ENCODE assay signal across 36 cellular contexts in genomic region chr6:1233924-1234323, GRCh38.
"Had no signal": no experiment of that assay in that cellular context is flagged by ENCODE, and none has a peak within 500 bp of the region (broad histone marks: within the 10 kb centered on the region; RNA-seq: fewer than 3 reads in every experiment).

No MANE protein-coding gene starts in this region.

- H3K4me3 ChIP-seq: adrenal gland, ascending aorta, breast epithelium, cardiac muscle cell, coronary artery, dorsolateral prefrontal cortex, esophagus squamous epithelium, gastroesophageal sphincter had no signal

- DNase-seq: activated CD4-positive, alpha-beta memory T cell treated with anti-CD3 and anti-CD28 coated beads for 36 hours; activated CD4-positive, alpha-beta T cell treated with anti-CD3 and anti-CD28 coated beads for 36 hours; activated CD4-positive, alpha-beta T cell treated with anti-CD3 and anti-CD28 coated beads, Interleukin-2, amount 10 ng/mL, durations not matched to agents 24 days and 14 days; activated CD4-positive, CD25-positive, alpha-beta regulatory T cell; activated CD4-positive, CD25-positive, alpha-beta regulatory T cell treated with anti-CD3 and anti-CD28 coated beads, Interleukin-2, amount 50 U/mL, for 72 hours; activated CD8-positive, alpha-beta memory T cell treated with anti-CD3 and anti-CD28 coated beads, Interleukin-2, amount 10 ng/mL, durations not matched to agents 7 days and 5 days; activated CD8-positive, alpha-beta memory T cell treated with anti-CD3 and anti-CD28 coated beads, Interleukin-2, amount 50 U/mL, for 4 hours; activated CD8-positive, alpha-beta T cell treated with anti-CD3 and anti-CD28 coated beads, Interleukin-2, amount 10 ng/mL, durations not matched to agents 7 days and 5 days; activated effector memory CD4-positive, alpha-beta T cell treated with anti-CD3 and anti-CD28 coated beads, Interleukin-2, amount 50 U/mL, for 16 hours; activated naive CD4-positive, alpha-beta T cell treated with anti-CD3 and anti-CD28 coated beads for 36 hours; activated naive CD8-positive, alpha-beta T cell treated with anti-CD3 and anti-CD28 coated beads for 36 hours; activated naive CD8-positive, alpha-beta T cell treated with anti-CD3 and anti-CD28 coated beads, Interleukin-2, amount 50 U/mL, for 24 hours; activated T-cell treated with anti-CD3 and anti-CD28 coated beads, Interleukin-2, amount 50 U/mL, for 1 hour; activated T-cell treated with anti-CD3 and anti-CD28 coated beads, Interleukin-2, amount 50 U/mL, for 48 hours; adrenal gland; dorsolateral prefrontal cortex; effector memory CD4-positive, alpha-beta T cell; erythroblast; esophagus squamous epithelium; foreskin melanocyte; SW 1271; T-cell; T1000 had no signal

- H3K27me3 ChIP-seq: adrenal gland, ascending aorta, esophagus squamous epithelium had no signal

- H3K36me3 ChIP-seq: adrenal gland, ascending aorta, breast epithelium, cardiac muscle cell, esophagus squamous epithelium, gastroesophageal sphincter had no signal

- H3K4me1 Mint-ChIP-seq: activated CD4-positive, alpha-beta T cell treated with anti-CD3 and anti-CD28 coated beads for 36 hours; activated CD4-positive, alpha-beta T cell treated with anti-CD3 and anti-CD28 coated beads, Interleukin-2, amount 10 ng/mL, durations not matched to agents 24 days and 14 days; activated CD8-positive, alpha-beta memory T cell treated with anti-CD3 and anti-CD28 coated beads, Interleukin-2, amount 10 ng/mL, durations not matched to agents 7 days and 5 days; activated naive CD4-positive, alpha-beta T cell treated with anti-CD3 and anti-CD28 coated beads, Interleukin-2, amount 50 U/mL, for 24 hours; activated naive CD8-positive, alpha-beta T cell treated with anti-CD3 and anti-CD28 coated beads for 36 hours; activated naive CD8-positive, alpha-beta T cell treated with anti-CD3 and anti-CD28 coated beads, Interleukin-2, amount 50 U/mL, for 24 hours; brain; central memory CD8-positive, alpha-beta T cell; T-cell had no signal

- ATAC-seq: activated CD4-positive, alpha-beta T cell treated with anti-CD3 and anti-CD28 coated beads for 36 hours; activated CD8-positive, alpha-beta memory T cell treated with anti-CD3 and anti-CD28 coated beads, Interleukin-2, amount 10 ng/mL, durations not matched to agents 7 days and 5 days; activated CD8-positive, alpha-beta T cell treated with anti-CD3 and anti-CD28 coated beads, Interleukin-2, amount 10 ng/mL, durations not matched to agents 7 days and 5 days; activated naive CD8-positive, alpha-beta T cell treated with anti-CD3 and anti-CD28 coated beads, Interleukin-2, amount 50 U/mL, for 24 hours; gastroesophageal sphincter; T-cell had no signal

- H3K27ac Mint-ChIP-seq: activated CD4-positive, alpha-beta memory T cell treated with anti-CD3 and anti-CD28 coated beads for 36 hours; activated CD4-positive, alpha-beta T cell treated with anti-CD3 and anti-CD28 coated beads for 36 hours; activated CD4-positive, alpha-beta T cell treated with anti-CD3 and anti-CD28 coated beads, Interleukin-2, amount 10 ng/mL, durations not matched to agents 24 days and 14 days; activated CD8-positive, alpha-beta memory T cell treated with anti-CD3 and anti-CD28 coated beads, Interleukin-2, amount 10 ng/mL, durations not matched to agents 7 days and 5 days; activated CD8-positive, alpha-beta T cell treated with anti-CD3 and anti-CD28 coated beads, Interleukin-2, amount 10 ng/mL, durations not matched to agents 7 days and 5 days; activated naive CD4-positive, alpha-beta T cell treated with anti-CD3 and anti-CD28 coated beads for 36 hours; activated naive CD4-positive, alpha-beta T cell treated with anti-CD3 and anti-CD28 coated beads, Interleukin-2, amount 50 U/mL, for 24 hours; activated naive CD8-positive, alpha-beta T cell treated with anti-CD3 and anti-CD28 coated beads for 36 hours; activated naive CD8-positive, alpha-beta T cell treated with anti-CD3 and anti-CD28 coated beads, Interleukin-2, amount 50 U/mL, for 24 hours; activated T-helper 1 cell treated with anti-CD3 and anti-CD28 coated beads, Interleukin-12 subunit alpha, Interleukin-12 subunit beta, Interleukin-2, Interleukin-4 antibody, amounts not matched to agents 30 ng/mL and 10 ng/mL and 1 ng/mL, durations not matched to agents 14 hours and 24 hours and 36 hours; activated T-helper 2 cell treated with anti-CD3 and anti-CD28 coated beads, Interferon-gamma antibody, Interleukin-2, Interleukin-4, amounts not matched to agents 10 μg/mL and 5 μg/mL and 100 μg/mL, durations not matched to agents 14 hours and 24 hours and 36 hours; brain; dendritic cell treated with granulocyte-macrophage colony-stimulating factor and Interleukin-4, amounts not matched to agents 40 ng/mL and 50 ng/mL, for 4 days; T-cell; T-helper 1 cell treated with Interleukin-12 subunit alpha and Interleukin-12 subunit beta and Interleukin-4 antibody, amounts not matched to agents 30 μg/mL and 1 μg/mL, for 36 hours; T-helper 2 cell treated with Interferon-gamma antibody and Interleukin-4, amounts not matched to agents 5 μg/mL and 100 μg/mL, for 36 hours had no signal

- H3K9me3 ChIP-seq: adrenal gland, ascending aorta, breast epithelium, esophagus squamous epithelium, gastroesophageal sphincter had no signal

- H3K4me3 Mint-ChIP-seq: activated CD4-positive, alpha-beta memory T cell treated with anti-CD3 and anti-CD28 coated beads for 36 hours; activated CD4-positive, alpha-beta T cell treated with anti-CD3 and anti-CD28 coated beads for 36 hours; activated CD4-positive, alpha-beta T cell treated with anti-CD3 and anti-CD28 coated beads, Interleukin-2, amount 10 ng/mL, durations not matched to agents 24 days and 14 days; activated CD8-positive, alpha-beta memory T cell treated with anti-CD3 and anti-CD28 coated beads, Interleukin-2, amount 10 ng/mL, durations not matched to agents 7 days and 5 days; activated CD8-positive, alpha-beta T cell treated with anti-CD3 and anti-CD28 coated beads, Interleukin-2, amount 10 ng/mL, durations not matched to agents 7 days and 5 days; activated naive CD4-positive, alpha-beta T cell treated with anti-CD3 and anti-CD28 coated beads for 36 hours; activated naive CD4-positive, alpha-beta T cell treated with anti-CD3 and anti-CD28 coated beads, Interleukin-2, amount 50 U/mL, for 24 hours; activated naive CD8-positive, alpha-beta T cell treated with anti-CD3 and anti-CD28 coated beads for 36 hours; activated naive CD8-positive, alpha-beta T cell treated with anti-CD3 and anti-CD28 coated beads, Interleukin-2, amount 50 U/mL, for 24 hours; activated T-helper 1 cell treated with anti-CD3 and anti-CD28 coated beads, Interleukin-12 subunit alpha, Interleukin-12 subunit beta, Interleukin-2, Interleukin-4 antibody, amounts not matched to agents 30 ng/mL and 10 ng/mL and 1 ng/mL, durations not matched to agents 14 hours and 24 hours and 36 hours; brain; central memory CD8-positive, alpha-beta T cell; dendritic cell treated with granulocyte-macrophage colony-stimulating factor and Interleukin-4, amounts not matched to agents 40 ng/mL and 50 ng/mL, for 4 days; T-cell; T-helper 1 cell treated with Interleukin-12 subunit alpha and Interleukin-12 subunit beta and Interleukin-4 antibody, amounts not matched to agents 30 μg/mL and 1 μg/mL, for 36 hours; T-helper 2 cell treated with Interferon-gamma antibody and Interleukin-4, amounts not matched to agents 5 μg/mL and 100 μg/mL, for 36 hours had no signal

- H3K27ac ChIP-seq: adrenal gland, ascending aorta, breast epithelium, cardiac muscle cell, coronary artery, dorsolateral prefrontal cortex, esophagus squamous epithelium, gastroesophageal sphincter had no signal

- H3K4me1 ChIP-seq: adrenal gland, ascending aorta, breast epithelium, gastroesophageal sphincter had no signal

- H3K9me3 Mint-ChIP-seq: activated CD4-positive, alpha-beta memory T cell treated with anti-CD3 and anti-CD28 coated beads for 36 hours; activated CD4-positive, alpha-beta T cell treated with anti-CD3 and anti-CD28 coated beads, Interleukin-2, amount 10 ng/mL, durations not matched to agents 24 days and 14 days; activated naive CD4-positive, alpha-beta T cell treated with anti-CD3 and anti-CD28 coated beads for 36 hours; activated naive CD4-positive, alpha-beta T cell treated with anti-CD3 and anti-CD28 coated beads, Interleukin-2, amount 50 U/mL, for 24 hours; activated naive CD8-positive, alpha-beta T cell treated with anti-CD3 and anti-CD28 coated beads for 36 hours; activated naive CD8-positive, alpha-beta T cell treated with anti-CD3 and anti-CD28 coated beads, Interleukin-2, amount 50 U/mL, for 24 hours; activated T-helper 1 cell treated with anti-CD3 and anti-CD28 coated beads, Interleukin-12 subunit alpha, Interleukin-12 subunit beta, Interleukin-2, Interleukin-4 antibody, amounts not matched to agents 30 ng/mL and 10 ng/mL and 1 ng/mL, durations not matched to agents 14 hours and 24 hours and 36 hours; activated T-helper 2 cell treated with anti-CD3 and anti-CD28 coated beads, Interferon-gamma antibody, Interleukin-2, Interleukin-4, amounts not matched to agents 10 μg/mL and 5 μg/mL and 100 μg/mL, durations not matched to agents 14 hours and 24 hours and 36 hours; brain; central memory CD8-positive, alpha-beta T cell; dendritic cell treated with granulocyte-macrophage colony-stimulating factor and Interleukin-4, amounts not matched to agents 40 ng/mL and 50 ng/mL, for 4 days; T-cell; T-helper 1 cell treated with Interleukin-12 subunit alpha and Interleukin-12 subunit beta and Interleukin-4 antibody, amounts not matched to agents 30 μg/mL and 1 μg/mL, for 36 hours; T-helper 2 cell treated with Interferon-gamma antibody and Interleukin-4, amounts not matched to agents 5 μg/mL and 100 μg/mL, for 36 hours had no signal

- H3K36me3 Mint-ChIP-seq: activated CD4-positive, alpha-beta memory T cell treated with anti-CD3 and anti-CD28 coated beads for 36 hours; activated CD8-positive, alpha-beta memory T cell treated with anti-CD3 and anti-CD28 coated beads, Interleukin-2, amount 10 ng/mL, durations not matched to agents 7 days and 5 days; activated naive CD4-positive, alpha-beta T cell treated with anti-CD3 and anti-CD28 coated beads, Interleukin-2, amount 50 U/mL, for 24 hours; activated naive CD8-positive, alpha-beta T cell treated with anti-CD3 and anti-CD28 coated beads for 36 hours; brain; T-cell had no signal

- H3K27me3 Mint-ChIP-seq: activated CD4-positive, alpha-beta T cell treated with anti-CD3 and anti-CD28 coated beads, Interleukin-2, amount 10 ng/mL, durations not matched to agents 24 days and 14 days; activated CD8-positive, alpha-beta memory T cell treated with anti-CD3 and anti-CD28 coated beads, Interleukin-2, amount 10 ng/mL, durations not matched to agents 7 days and 5 days had no signal
